ENCODE assay signal across 1 cellular context in the genomic region with DNA sequence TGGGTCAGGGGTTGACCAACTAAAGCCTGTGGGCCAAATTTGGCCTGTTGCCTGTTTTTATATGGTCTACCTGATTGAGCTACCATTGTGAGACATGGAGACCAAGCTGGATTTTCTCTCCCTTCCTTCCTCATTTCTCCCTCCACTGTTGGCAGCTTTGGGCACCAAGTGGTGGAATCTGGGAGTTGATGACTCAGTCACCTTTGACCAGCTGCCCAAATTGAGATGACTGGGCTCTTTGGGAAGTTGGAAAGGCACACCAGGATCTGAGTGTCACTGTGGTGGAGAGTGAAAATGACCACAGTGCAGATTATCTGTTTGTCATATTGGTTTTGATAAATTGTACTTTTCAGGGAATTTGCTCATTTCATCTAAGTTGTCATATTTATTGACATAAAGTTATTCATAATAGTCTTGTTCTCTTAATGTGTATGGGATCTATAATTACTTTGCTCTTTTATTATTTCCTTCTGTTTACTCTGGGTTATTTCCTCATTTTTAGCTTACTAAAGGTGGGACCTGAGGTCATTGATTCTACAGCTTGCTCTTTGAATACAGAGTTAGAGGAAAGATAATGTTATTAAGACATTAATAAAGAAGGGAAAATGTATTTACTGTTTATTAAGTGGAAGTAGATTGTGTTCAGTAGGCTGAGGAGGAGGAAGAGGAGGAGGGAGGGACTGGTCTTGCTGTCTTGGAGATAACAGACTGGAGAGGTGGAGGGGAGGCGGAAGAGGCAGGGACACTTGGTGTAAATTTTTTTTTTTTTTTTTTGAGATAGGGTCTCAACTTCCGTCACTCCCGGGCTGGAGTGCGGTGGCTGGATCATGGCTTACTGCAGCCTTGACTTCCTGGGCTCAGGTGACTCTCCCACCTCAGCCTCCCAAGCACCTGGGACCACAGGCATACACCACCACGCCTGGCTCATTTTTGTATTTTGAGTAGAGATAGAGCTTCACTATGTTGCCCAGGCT.
A peak's percentile ranks its signal among the peaks of the same experiment; 100 is the strongest.
TF ChIP-seq lines count a peak whose summit lies in the region.

No MANE protein-coding gene starts in this region.

TF ChIP-seq in SK-N-SH, 30 proteins besides CTCF, POLR2A, EP300 and RAD21 (continued from another document):
- TF ChIP-seq, protein P1, sequence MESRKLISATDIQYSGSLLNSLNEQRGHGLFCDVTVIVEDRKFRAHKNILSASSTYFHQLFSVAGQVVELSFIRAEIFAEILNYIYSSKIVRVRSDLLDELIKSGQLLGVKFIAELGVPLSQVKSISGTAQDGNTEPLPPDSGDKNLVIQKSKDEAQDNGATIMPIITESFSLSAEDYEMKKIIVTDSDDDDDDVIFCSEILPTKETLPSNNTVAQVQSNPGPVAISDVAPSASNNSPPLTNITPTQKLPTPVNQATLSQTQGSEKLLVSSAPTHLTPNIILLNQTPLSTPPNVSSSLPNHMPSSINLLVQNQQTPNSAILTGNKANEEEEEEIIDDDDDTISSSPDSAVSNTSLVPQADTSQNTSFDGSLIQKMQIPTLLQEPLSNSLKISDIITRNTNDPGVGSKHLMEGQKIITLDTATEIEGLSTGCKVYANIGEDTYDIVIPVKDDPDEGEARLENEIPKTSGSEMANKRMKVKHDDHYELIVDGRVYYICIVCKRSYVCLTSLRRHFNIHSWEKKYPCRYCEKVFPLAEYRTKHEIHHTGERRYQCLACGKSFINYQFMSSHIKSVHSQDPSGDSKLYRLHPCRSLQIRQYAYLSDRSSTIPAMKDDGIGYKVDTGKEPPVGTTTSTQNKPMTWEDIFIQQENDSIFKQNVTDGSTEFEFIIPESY (IDR thresholded peaks at IDR 0.05; ENCODE audit: borderline replicate concordance, low read depth) = no peak
- TF ChIP-seq JUND (IDR thresholded peaks at IDR 0.05) (peak; percentile 79), TAF1 (IDR thresholded peaks at IDR 0.05; ENCODE audit: borderline replicate concordance, low read depth, low read length) (no peak), RXRA (IDR thresholded peaks at IDR 0.05; ENCODE audit: borderline replicate concordance, low read depth) (peak; percentile 32; the same call in 1 of the 2 replicates), SIN3A (IDR thresholded peaks at IDR 0.05; ENCODE audit: borderline replicate concordance, low read depth, low read length) (no peak), NFIC (IDR thresholded peaks at IDR 0.05; ENCODE audit: borderline replicate concordance) (peak; percentile 78; the same call in 1 of the 2 replicates), POLR2AphosphoS5 (IDR thresholded peaks at IDR 0.05; ENCODE audit: low read depth, low read length) (no peak), FOXJ3 (CRISPR knock-in tag; IDR thresholded peaks at IDR 0.05) (no peak), CHD2 (IDR thresholded peaks at IDR 0.05; ENCODE audit: low read length, partially characterized antibody) (no peak), ELF1 (IDR thresholded peaks at IDR 0.05) (no peak), YY1 (IDR thresholded peaks at IDR 0.05; ENCODE audit: low read depth) (no peak), NRF1 (IDR thresholded peaks at IDR 0.05; ENCODE audit: low read depth, low read length) (no peak), RFX5 (IDR thresholded peaks at IDR 0.05; ENCODE audit: low read length) (no peak), GATA2 (CRISPR knock-in tag; IDR thresholded peaks at IDR 0.05) (no peak), RCOR1 (IDR thresholded peaks at IDR 0.05; ENCODE audit: low read length) (no peak), MXI1 (IDR thresholded peaks at IDR 0.05; ENCODE audit: low read depth, low read length) (no peak), FOSL2 (IDR thresholded peaks at IDR 0.05; ENCODE audit: borderline replicate concordance, low read depth) (peak; percentile 89), GABPA (IDR thresholded peaks at IDR 0.05; ENCODE audit: low read depth) (no peak)
- TF ChIP-seq, protein P2, sequence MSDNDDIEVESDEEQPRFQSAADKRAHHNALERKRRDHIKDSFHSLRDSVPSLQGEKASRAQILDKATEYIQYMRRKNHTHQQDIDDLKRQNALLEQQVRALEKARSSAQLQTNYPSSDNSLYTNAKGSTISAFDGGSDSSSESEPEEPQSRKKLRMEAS (IDR thresholded peaks at IDR 0.05; ENCODE audit: low read depth) = peak; percentile 35; the same call in 1 of the 2 replicates
- TF ChIP-seq, protein P3, sequence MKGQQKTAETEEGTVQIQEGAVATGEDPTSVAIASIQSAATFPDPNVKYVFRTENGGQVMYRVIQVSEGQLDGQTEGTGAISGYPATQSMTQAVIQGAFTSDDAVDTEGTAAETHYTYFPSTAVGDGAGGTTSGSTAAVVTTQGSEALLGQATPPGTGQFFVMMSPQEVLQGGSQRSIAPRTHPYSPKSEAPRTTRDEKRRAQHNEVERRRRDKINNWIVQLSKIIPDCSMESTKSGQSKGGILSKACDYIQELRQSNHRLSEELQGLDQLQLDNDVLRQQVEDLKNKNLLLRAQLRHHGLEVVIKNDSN (IDR thresholded peaks at IDR 0.05; ENCODE audit: borderline replicate concordance, low read depth) = 0 out of 2 replicates have a peak, but pooled peaks have one; percentile 16
- TF ChIP-seq, protein P4, sequence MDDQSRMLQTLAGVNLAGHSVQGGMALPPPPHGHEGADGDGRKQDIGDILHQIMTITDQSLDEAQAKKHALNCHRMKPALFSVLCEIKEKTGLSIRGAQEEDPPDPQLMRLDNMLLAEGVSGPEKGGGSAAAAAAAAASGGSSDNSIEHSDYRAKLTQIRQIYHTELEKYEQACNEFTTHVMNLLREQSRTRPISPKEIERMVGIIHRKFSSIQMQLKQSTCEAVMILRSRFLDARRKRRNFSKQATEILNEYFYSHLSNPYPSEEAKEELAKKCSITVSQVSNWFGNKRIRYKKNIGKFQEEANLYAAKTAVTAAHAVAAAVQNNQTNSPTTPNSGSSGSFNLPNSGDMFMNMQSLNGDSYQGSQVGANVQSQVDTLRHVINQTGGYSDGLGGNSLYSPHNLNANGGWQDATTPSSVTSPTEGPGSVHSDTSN (IDR thresholded peaks at IDR 0.05) = peak; percentile 45; the same call in 1 of the 2 replicates
- TF ChIP-seq, protein P5, sequence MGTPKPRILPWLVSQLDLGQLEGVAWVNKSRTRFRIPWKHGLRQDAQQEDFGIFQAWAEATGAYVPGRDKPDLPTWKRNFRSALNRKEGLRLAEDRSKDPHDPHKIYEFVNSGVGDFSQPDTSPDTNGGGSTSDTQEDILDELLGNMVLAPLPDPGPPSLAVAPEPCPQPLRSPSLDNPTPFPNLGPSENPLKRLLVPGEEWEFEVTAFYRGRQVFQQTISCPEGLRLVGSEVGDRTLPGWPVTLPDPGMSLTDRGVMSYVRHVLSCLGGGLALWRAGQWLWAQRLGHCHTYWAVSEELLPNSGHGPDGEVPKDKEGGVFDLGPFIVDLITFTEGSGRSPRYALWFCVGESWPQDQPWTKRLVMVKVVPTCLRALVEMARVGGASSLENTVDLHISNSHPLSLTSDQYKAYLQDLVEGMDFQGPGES (IDR thresholded peaks at IDR 0.05; ENCODE audit: low read depth, low read length) = no peak
- TF ChIP-seq, protein P6, sequence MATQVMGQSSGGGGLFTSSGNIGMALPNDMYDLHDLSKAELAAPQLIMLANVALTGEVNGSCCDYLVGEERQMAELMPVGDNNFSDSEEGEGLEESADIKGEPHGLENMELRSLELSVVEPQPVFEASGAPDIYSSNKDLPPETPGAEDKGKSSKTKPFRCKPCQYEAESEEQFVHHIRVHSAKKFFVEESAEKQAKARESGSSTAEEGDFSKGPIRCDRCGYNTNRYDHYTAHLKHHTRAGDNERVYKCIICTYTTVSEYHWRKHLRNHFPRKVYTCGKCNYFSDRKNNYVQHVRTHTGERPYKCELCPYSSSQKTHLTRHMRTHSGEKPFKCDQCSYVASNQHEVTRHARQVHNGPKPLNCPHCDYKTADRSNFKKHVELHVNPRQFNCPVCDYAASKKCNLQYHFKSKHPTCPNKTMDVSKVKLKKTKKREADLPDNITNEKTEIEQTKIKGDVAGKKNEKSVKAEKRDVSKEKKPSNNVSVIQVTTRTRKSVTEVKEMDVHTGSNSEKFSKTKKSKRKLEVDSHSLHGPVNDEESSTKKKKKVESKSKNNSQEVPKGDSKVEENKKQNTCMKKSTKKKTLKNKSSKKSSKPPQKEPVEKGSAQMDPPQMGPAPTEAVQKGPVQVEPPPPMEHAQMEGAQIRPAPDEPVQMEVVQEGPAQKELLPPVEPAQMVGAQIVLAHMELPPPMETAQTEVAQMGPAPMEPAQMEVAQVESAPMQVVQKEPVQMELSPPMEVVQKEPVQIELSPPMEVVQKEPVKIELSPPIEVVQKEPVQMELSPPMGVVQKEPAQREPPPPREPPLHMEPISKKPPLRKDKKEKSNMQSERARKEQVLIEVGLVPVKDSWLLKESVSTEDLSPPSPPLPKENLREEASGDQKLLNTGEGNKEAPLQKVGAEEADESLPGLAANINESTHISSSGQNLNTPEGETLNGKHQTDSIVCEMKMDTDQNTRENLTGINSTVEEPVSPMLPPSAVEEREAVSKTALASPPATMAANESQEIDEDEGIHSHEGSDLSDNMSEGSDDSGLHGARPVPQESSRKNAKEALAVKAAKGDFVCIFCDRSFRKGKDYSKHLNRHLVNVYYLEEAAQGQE (IDR thresholded peaks at IDR 0.05; ENCODE audit: low read depth, low read length) = no peak
- TF ChIP-seq, protein P7, sequence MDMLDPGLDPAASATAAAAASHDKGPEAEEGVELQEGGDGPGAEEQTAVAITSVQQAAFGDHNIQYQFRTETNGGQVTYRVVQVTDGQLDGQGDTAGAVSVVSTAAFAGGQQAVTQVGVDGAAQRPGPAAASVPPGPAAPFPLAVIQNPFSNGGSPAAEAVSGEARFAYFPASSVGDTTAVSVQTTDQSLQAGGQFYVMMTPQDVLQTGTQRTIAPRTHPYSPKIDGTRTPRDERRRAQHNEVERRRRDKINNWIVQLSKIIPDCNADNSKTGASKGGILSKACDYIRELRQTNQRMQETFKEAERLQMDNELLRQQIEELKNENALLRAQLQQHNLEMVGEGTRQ (IDR thresholded peaks at IDR 0.05; ENCODE audit: borderline replicate concordance, low read depth, low read length) = no peak
